8 cellular contexts compared by ENCODE assay signal in the genomic region with DNA sequence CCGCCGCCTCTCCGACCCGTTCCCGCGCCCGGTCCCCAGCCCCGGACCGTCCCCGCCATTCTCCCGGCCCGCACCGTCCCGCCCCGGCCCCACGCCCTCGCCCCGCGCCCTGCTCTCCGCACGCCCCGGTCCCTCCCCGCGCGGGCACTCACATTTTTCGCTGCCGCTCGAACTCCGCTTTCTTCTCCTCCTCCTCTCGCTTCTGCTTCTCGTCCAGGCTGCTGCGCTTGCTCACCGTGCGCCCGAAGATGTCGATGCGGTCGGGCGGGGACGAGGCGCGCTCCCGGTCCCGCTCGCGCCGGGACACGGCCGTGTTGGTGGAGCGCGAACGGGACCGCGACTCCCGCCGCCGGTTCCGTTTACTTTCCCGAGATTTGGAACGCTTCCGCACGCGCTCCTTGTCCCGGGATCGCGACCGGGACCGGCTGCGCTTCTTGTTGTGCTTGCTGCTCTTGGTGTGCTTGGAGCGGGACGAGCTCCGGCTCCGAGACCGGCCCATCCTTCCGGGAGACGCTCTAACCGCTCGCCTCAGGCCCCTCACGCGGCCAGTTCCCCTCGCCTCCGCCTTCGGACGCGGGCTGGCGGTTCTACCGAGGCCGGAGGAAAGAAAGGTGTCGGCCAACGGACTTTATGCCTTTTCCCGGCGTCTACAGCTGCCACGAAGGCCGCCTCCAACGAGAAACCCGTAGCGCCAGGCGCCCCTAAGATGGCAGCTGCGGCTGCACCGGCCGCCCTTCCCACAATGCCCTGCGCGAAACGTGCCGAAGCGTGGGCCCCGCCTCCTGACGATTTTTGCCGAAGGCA. TPM values are rescaled to one million over a fixed set of nuclear protein-coding genes. Genes with fewer than 3 reads are reported as not detected.
A peak's percentile ranks its signal among the peaks of the same experiment; 100 is the strongest.
DNase-seq lines count a peak whose midpoint lies in the region; ATAC-seq and TF ChIP-seq lines count a peak whose summit lies in the region.

A gene with protein sequence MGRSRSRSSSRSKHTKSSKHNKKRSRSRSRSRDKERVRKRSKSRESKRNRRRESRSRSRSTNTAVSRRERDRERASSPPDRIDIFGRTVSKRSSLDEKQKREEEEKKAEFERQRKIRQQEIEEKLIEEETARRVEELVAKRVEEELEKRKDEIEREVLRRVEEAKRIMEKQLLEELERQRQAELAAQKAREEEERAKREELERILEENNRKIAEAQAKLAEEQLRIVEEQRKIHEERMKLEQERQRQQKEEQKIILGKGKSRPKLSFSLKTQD (minus strand): TSS at position 717 of the 804 bp plus-strand sequence. CDS start 218 bp downstream, at position 499.

- peak within 1 kb of the TSS; percentile 75 to 98 (median 86) for H3K4me3 ChIP-seq in right lobe of liver

- TF ChIP-seq POLR2A in right lobe of liver (IDR thresholded peaks at IDR 0.05) = peak; percentile 94

- DNase-seq in AML-193 (lab: John Stamatoyannopoulos, UW) (peak; percentile 93 to 94), NCI-H460 (ENCODE audit: extremely low read depth, low read depth) (peak; percentile 81), dermis microvascular lymphatic vessel endothelial cell (ENCODE audit: low read depth in 2 of 2) (peak; percentile 62 to 90), right lobe of liver (peak; percentile 93 to 94 (median 94))
- peak; percentile 94 to 95 for DNase-seq in activated CD4-positive, alpha-beta T cell treated with anti-CD3 and anti-CD28 coated beads, Interleukin-2, amount 50 U/mL, for 4 hours
- peak; percentile 90 for DNase-seq in stimulated activated CD4-positive, alpha-beta T cell treated with anti-CD3 and anti-CD28 coated beads, Interleukin-4, amount 100 ng/mL, for 48 hours (ENCODE audit: low read depth in 2 of 2)

- peaks cover 0 to 30% (median 7%) of the 10 kb centered on the region in 4 donors for H3K4me1 ChIP-seq in right lobe of liver

- no peaks in the 10 kb centered on the region for H3K9me3 ChIP-seq in right lobe of liver

- H3K27me3 ChIP-seq in right lobe of liver = no peaks in the 10 kb centered on the region

- H3K27ac ChIP-seq in right lobe of liver = peak within 1 kb of the TSS; percentile 86 to 99 (median 98)

- H3K36me3 ChIP-seq in right lobe of liver = no peaks in the 10 kb centered on the region

- intact Hi-C loops in right lobe of liver (cut with DNase I) = no loop called here

- 2% methylated on average over 30 of the region's 109 CpGs for WGBS in right lobe of liver (ENCODE audit: insufficient coverage, low coverage, low lambda C conversion rate, missing lambda C conversion rate)

- no peak for TF ChIP-seq CTCF in right lobe of liver (IDR thresholded peaks at IDR 0.05)

- ATAC-seq in GM19025 (IDR thresholded peaks at IDR 0.05; ENCODE audit: low read depth, unreplicated experiment) (peak; percentile 75), HG03280 (IDR thresholded peaks at IDR 0.05; ENCODE audit: unreplicated experiment) (peak; percentile 80), right lobe of liver (peak; percentile 74 to 89 (median 82))

RNA-seq across cellular contexts. Expression of the gene that starts here (rescaled TPM):
- total RNA-seq in NCI-H460 (2014; rRNA removed; shearing (Covaris generic)) = 41.6 and 58.2 TPM in 2 replicates
- 203 and 273 TPM in 2 replicates for polyA plus RNA-seq in NCI-H460 (2014; cell fraction: nucleus; rRNA removed)
- 23.2 and 33.0 TPM in 2 replicates for total RNA-seq in dermis microvascular lymphatic vessel endothelial cell
- total RNA-seq in right lobe of liver = 10 to 100 TPM; 19.9 to 35.6 (median 32.0) TPM

Comparison
In these comparisons a context has a peak if more than half of its experiments do, and no peak if none do; other contexts are left out.
1. Peak in every context shown above with its lines: DNase-seq, ATAC-seq, H3K4me3 ChIP-seq and H3K27ac ChIP-seq.